34 cellular contexts compared by ENCODE assay signal in genomic region chr16:119835-120234, GRCh38. TPM values are rescaled to one million over a fixed set of nuclear protein-coding genes. Genes with fewer than 3 reads are reported as not detected.
"Had no signal": no experiment of that assay in that cellular context is flagged by ENCODE, and none has a peak within 500 bp of the region (broad histone marks: within the 10 kb centered on the region; RNA-seq: fewer than 3 reads in every experiment).

No MANE protein-coding gene starts in this region.

- H3K27ac ChIP-seq: body of pancreas, breast epithelium, KMS-11, PC-9, RWPE1, WERI-Rb-1 had no signal

- H3K36me3 Mint-ChIP-seq: activated naive CD8-positive, alpha-beta T cell treated with anti-CD3 and anti-CD28 coated beads, Interleukin-2, amount 10 ng/mL, durations not matched to agents 7 days and 5 days had no signal

- H3K27ac Mint-ChIP-seq: activated CD8-positive, alpha-beta T cell treated with anti-CD3 and anti-CD28 coated beads, Interleukin-2, amount 10 ng/mL, durations not matched to agents 7 days and 5 days; activated naive CD4-positive, alpha-beta T cell treated with anti-CD3 and anti-CD28 coated beads, Interleukin-2, amount 50 U/mL, for 24 hours; activated naive CD8-positive, alpha-beta T cell treated with anti-CD3 and anti-CD28 coated beads, Interleukin-2, amount 10 ng/mL, durations not matched to agents 7 days and 5 days; activated T-cell treated with anti-CD3 and anti-CD28 coated beads, Interleukin-2, amount 50 U/mL, for 24 hours; activated T-helper 2 cell treated with anti-CD3 and anti-CD28 coated beads, Interferon-gamma antibody, Interleukin-2, Interleukin-4, amounts not matched to agents 10 μg/mL and 5 μg/mL and 100 μg/mL, durations not matched to agents 14 hours and 24 hours and 36 hours had no signal

- H3K4me3 Mint-ChIP-seq: activated CD8-positive, alpha-beta T cell treated with anti-CD3 and anti-CD28 coated beads, Interleukin-2, amount 10 ng/mL, durations not matched to agents 7 days and 5 days; activated naive CD4-positive, alpha-beta T cell treated with anti-CD3 and anti-CD28 coated beads, Interleukin-2, amount 50 U/mL, for 24 hours; activated naive CD8-positive, alpha-beta T cell treated with anti-CD3 and anti-CD28 coated beads, Interleukin-2, amount 10 ng/mL, durations not matched to agents 7 days and 5 days; activated T-cell treated with anti-CD3 and anti-CD28 coated beads, Interleukin-2, amount 50 U/mL, for 24 hours had no signal

- H3K36me3 ChIP-seq: breast epithelium had no signal

- H3K27me3 Mint-ChIP-seq: activated naive CD4-positive, alpha-beta T cell treated with anti-CD3 and anti-CD28 coated beads, Interleukin-2, amount 50 U/mL, for 24 hours; activated naive CD8-positive, alpha-beta T cell treated with anti-CD3 and anti-CD28 coated beads, Interleukin-2, amount 10 ng/mL, durations not matched to agents 7 days and 5 days; activated T-cell treated with anti-CD3 and anti-CD28 coated beads, Interleukin-2, amount 50 U/mL, for 24 hours had no signal

- H3K27me3 ChIP-seq: body of pancreas, breast epithelium had no signal

- H3K4me1 ChIP-seq: body of pancreas, breast epithelium had no signal

- H3K9me3 Mint-ChIP-seq: activated naive CD4-positive, alpha-beta T cell treated with anti-CD3 and anti-CD28 coated beads, Interleukin-2, amount 50 U/mL, for 24 hours; activated naive CD8-positive, alpha-beta T cell treated with anti-CD3 and anti-CD28 coated beads, Interleukin-2, amount 10 ng/mL, durations not matched to agents 7 days and 5 days; activated T-cell treated with anti-CD3 and anti-CD28 coated beads, Interleukin-2, amount 50 U/mL, for 24 hours; activated T-helper 2 cell treated with anti-CD3 and anti-CD28 coated beads, Interferon-gamma antibody, Interleukin-2, Interleukin-4, amounts not matched to agents 10 μg/mL and 5 μg/mL and 100 μg/mL, durations not matched to agents 14 hours and 24 hours and 36 hours had no signal

- H3K4me3 ChIP-seq: body of pancreas, breast epithelium, PC-9 had no signal

- H3K4me1 Mint-ChIP-seq: activated naive CD4-positive, alpha-beta T cell treated with anti-CD3 and anti-CD28 coated beads, Interleukin-2, amount 50 U/mL, for 24 hours; activated naive CD8-positive, alpha-beta T cell treated with anti-CD3 and anti-CD28 coated beads, Interleukin-2, amount 10 ng/mL, durations not matched to agents 7 days and 5 days had no signal

- ATAC-seq: activated CD8-positive, alpha-beta T cell treated with anti-CD3 and anti-CD28 coated beads, Interleukin-2, amount 10 ng/mL, durations not matched to agents 7 days and 5 days; body of pancreas; Right ventricle myocardium inferior had no signal

- H3K9me3 ChIP-seq: body of pancreas, breast epithelium had no signal

- DNase-seq: activated CD4-positive, alpha-beta T cell treated with anti-CD3 and anti-CD28 coated beads for 1 hour; activated CD4-positive, alpha-beta T cell treated with anti-CD3 and anti-CD28 coated beads for 48 hours; activated CD4-positive, CD25-positive, alpha-beta regulatory T cell; activated CD8-positive, alpha-beta T cell treated with anti-CD3 and anti-CD28 coated beads, Interleukin-2, amount 10 ng/mL, durations not matched to agents 7 days and 5 days; activated gamma-delta T cell; activated naive CD4-positive, alpha-beta T cell treated with Interleukin-2 at 50 U/mL for 16 hours; activated naive CD8-positive, alpha-beta T cell treated with anti-CD3 and anti-CD28 coated beads, Interleukin-2, amount 10 ng/mL, durations not matched to agents 7 days and 5 days; activated T-cell treated with anti-CD3 and anti-CD28 coated beads, Interleukin-2, amount 50 U/mL, for 24 hours; body of pancreas; MM.1S; MV-4-11; NCI-H1092; NCI-H1436 treated with DMSO at 0.1 percent for 48 hours; NCI-H1694 treated with DMSO at 0.1 percent for 48 hours; NCI-H2029; NCI-H345; NCI-H524 treated with DMSO at 0.1 percent for 48 hours; NK-92 treated with Interleukin-12 subunit alpha and Interleukin-12 subunit beta, amount 100 ng/mL, for 24 hours; PC-9; SW 1271; T1000; WERI-Rb-1 had no signal

RNA-seq across cellular contexts. Expression of gene HBZ, which starts 32.6 kb away (rescaled TPM):
- total RNA-seq: activated CD8-positive, alpha-beta T cell treated with anti-CD3 and anti-CD28 coated beads, Interleukin-2, amount 10 ng/mL, durations not matched to agents 7 days and 5 days; activated naive CD8-positive, alpha-beta T cell treated with anti-CD3 and anti-CD28 coated beads, Interleukin-2, amount 10 ng/mL, durations not matched to agents 7 days and 5 days; activated T-helper 2 cell treated with anti-CD3 and anti-CD28 coated beads, Interferon-gamma antibody, Interleukin-2, Interleukin-4, amounts not matched to agents 10 μg/mL and 5 μg/mL and 100 μg/mL, durations not matched to agents 14 hours and 24 hours and 36 hours; astrocyte; body of pancreas; breast epithelium; cardiac septum; LHCN-M2; NCI-H460; PC-9; Right ventricle myocardium inferior; T-helper 1 cell treated with Interleukin-12 subunit alpha and Interleukin-12 subunit beta and Interleukin-4 antibody, amounts not matched to agents 30 ng/mL and 1 ng/mL, for 36 hours; T-helper 2 cell treated with Interferon-gamma antibody and Interleukin-4, amounts not matched to agents 100 ng/mL and 5 ng/mL, for 36 hours had no signal

RNA-seq across cellular contexts. Expression of gene HBM, which starts 45.9 kb away (rescaled TPM):
- total RNA-seq: activated CD8-positive, alpha-beta T cell treated with anti-CD3 and anti-CD28 coated beads, Interleukin-2, amount 10 ng/mL, durations not matched to agents 7 days and 5 days; activated naive CD8-positive, alpha-beta T cell treated with anti-CD3 and anti-CD28 coated beads, Interleukin-2, amount 10 ng/mL, durations not matched to agents 7 days and 5 days; activated T-helper 2 cell treated with anti-CD3 and anti-CD28 coated beads, Interferon-gamma antibody, Interleukin-2, Interleukin-4, amounts not matched to agents 10 μg/mL and 5 μg/mL and 100 μg/mL, durations not matched to agents 14 hours and 24 hours and 36 hours; astrocyte; body of pancreas; LHCN-M2; NCI-H460; PC-9; Right ventricle myocardium inferior; T-helper 1 cell treated with Interleukin-12 subunit alpha and Interleukin-12 subunit beta and Interleukin-4 antibody, amounts not matched to agents 30 ng/mL and 1 ng/mL, for 36 hours; T-helper 2 cell treated with Interferon-gamma antibody and Interleukin-4, amounts not matched to agents 100 ng/mL and 5 ng/mL, for 36 hours had no signal

RNA-seq across cellular contexts. Expression of gene RHBDF1, which starts 47.4 kb away (rescaled TPM):
- total RNA-seq: T-helper 2 cell treated with Interferon-gamma antibody and Interleukin-4, amounts not matched to agents 100 ng/mL and 5 ng/mL, for 36 hours had no signal
